8 cellular contexts compared by ENCODE assay signal in the genomic region with DNA sequence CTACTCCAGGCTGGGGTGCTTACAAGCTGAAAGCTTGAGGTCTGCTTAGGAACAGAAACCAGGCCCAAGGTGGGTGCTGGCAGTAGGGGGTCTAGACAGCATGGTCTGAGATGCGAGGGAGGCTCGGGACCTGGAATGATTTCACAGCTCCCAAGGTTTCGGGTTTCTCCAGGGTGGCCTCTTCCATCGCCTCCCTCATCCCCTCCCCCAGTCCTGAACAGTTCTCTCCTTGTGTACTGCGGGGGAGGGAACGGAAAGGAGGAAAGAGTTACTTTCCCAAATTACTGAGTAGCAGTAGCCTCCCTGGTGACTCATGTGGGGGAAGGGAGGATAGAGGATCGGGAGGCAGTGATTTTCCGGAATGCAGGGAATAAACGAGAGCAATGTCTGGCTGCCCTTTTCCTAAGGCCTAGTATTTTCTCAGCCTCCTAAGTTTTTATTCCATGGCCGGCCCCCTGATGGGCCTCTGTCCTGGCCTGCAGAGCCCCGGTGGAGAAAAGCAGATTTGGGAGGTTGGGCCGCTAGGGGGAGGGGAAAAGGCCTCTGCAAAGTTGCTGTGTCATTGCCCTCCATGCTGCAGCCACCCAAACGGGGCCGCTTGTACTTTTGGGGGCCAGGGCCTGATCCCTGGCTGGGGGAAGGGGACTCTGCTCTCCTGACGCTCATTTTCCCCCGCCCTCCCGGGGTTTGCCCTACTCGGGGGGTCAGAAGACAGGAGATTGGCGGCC. TPM values are rescaled to one million over a fixed set of nuclear protein-coding genes. Genes with fewer than 3 reads are reported as not detected.
DNase-seq lines count a peak whose midpoint lies in the region; ATAC-seq and TF ChIP-seq lines count a peak whose summit lies in the region.

No MANE protein-coding gene starts in this region.

- no peaks in the 10 kb centered on the region for H3K27me3 ChIP-seq in A673 (replicated peaks; ENCODE audit: insufficient read depth, low read depth, low read length, poor library complexity)
- no peaks in the 10 kb centered on the region for H3K27me3 ChIP-seq in duodenal mucosa (ENCODE audit: control insufficient read depth in 1 of 2, insufficient read depth in 2 of 2, low read length in 2 of 2)

- H3K27ac ChIP-seq in A673 (ENCODE audit: low read depth, low read length, poor library complexity, severe bottlenecking) (peak overlapping the region; percentile 100), duodenal mucosa (ENCODE audit: low read depth, low read length) (peak overlapping the region; percentile 100)

- peak; percentile 97 for DNase-seq in A673 (ENCODE audit: low spot score)
- peak; percentile 38 for DNase-seq in GM20000 (ENCODE audit: low spot score)
- DNase-seq in NCI-H524 treated with DMSO at 0.1 percent for 48 hours (lab: John Stamatoyannopoulos, UW): peak; percentile 40
- DNase-seq in activated CD4-positive, alpha-beta T cell treated with anti-CD3 and anti-CD28 coated beads, Interleukin-2, amount 50 U/mL, for 1 hour: peak; percentile 59
- DNase-seq in memory B cell (ENCODE audit: low spot score in 2 of 2): peak in 1 of 2 donors; percentile 63
- DNase-seq in stimulated activated CD8-positive, alpha-beta memory T cell treated with anti-CD3 and anti-CD28 coated beads, Interleukin-15, amount 100 ng/mL, for 1 hour (ENCODE audit: low read depth): peak; percentile 46

- POLR2A ChIA-PET in A673 (lab: Charles Lee; ENCODE audit: low non-redundant PET): interaction anchor here (0.5 to 2.4 kb wide), 3 partner anchors 11 to 131 kb away, joined by 3 to 20 read pairs (median 7); partner anchors contain the start of gene TAP2

- H3K27ac Mint-ChIP-seq in memory B cell: peak overlapping the region; percentile 99

- H3K9me3 Mint-ChIP-seq in memory B cell: no peaks in the 10 kb centered on the region

- intact Hi-C loops in A673 (cut with micrococcal nuclease; ENCODE audit: unreplicated experiment): loop anchor here (10.0 kb wide), 1 partner anchor 455 kb away; the partner anchor contains the start of gene SYNGAP1

- TF ChIP-seq CTCF in A673 (conservative IDR thresholded peaks at IDR 0.05; ENCODE audit: low read depth, low read length): peak; percentile 38
- no peak for TF ChIP-seq CTCF in GM20000 (IDR thresholded peaks at IDR 0.05; ENCODE audit: extremely low read depth, missing control alignments)

- BruUV-seq in A673 (replicated peaks; lab: Mats Ljungman, UMichigan): no TSS peak

- no peaks in the 10 kb centered on the region for H3K27me3 Mint-ChIP-seq in memory B cell

- peak overlapping the region; percentile 97 to 100 for H3K9ac ChIP-seq in duodenal mucosa (ENCODE audit: low read depth in 1 of 2, low read length in 2 of 2)

- H3K4me1 ChIP-seq in A673 (ENCODE audit: insufficient read depth, low read length, poor library complexity, severe bottlenecking): peaks cover 20% of the 10 kb centered on the region
- H3K4me1 ChIP-seq in duodenal mucosa (ENCODE audit: control insufficient read depth in 1 of 2, insufficient read depth in 2 of 2, low read length in 2 of 2): peaks cover 24 to 27% of the 10 kb centered on the region in 2 donors

- peaks cover 24% of the 10 kb centered on the region for H3K36me3 Mint-ChIP-seq in memory B cell

- H3K9me3 ChIP-seq in A673 (ENCODE audit: low read depth, low read length, poor library complexity, severe bottlenecking): no peaks in the 10 kb centered on the region
- H3K9me3 ChIP-seq in duodenal mucosa (ENCODE audit: control insufficient read depth in 1 of 2, low read length in 2 of 2): no peaks in the 10 kb centered on the region

- H3K4me3 ChIP-seq in A673 (ENCODE audit: low read depth, low read length, poor library complexity, severe bottlenecking) (peak overlapping the region; percentile 94), duodenal mucosa (ENCODE audit: low read depth in 1 of 2, low read length in 2 of 2) (peak overlapping the region; percentile 89 to 94)

- ATAC-seq in memory B cell (ENCODE audit: low read depth) (no peak), GM18498 (IDR thresholded peaks at IDR 0.05; ENCODE audit: unreplicated experiment) (no peak)

- H3K36me3 ChIP-seq in A673 (ENCODE audit: insufficient read depth, low read length, poor library complexity, severe bottlenecking) (peaks cover 28% of the 10 kb centered on the region), duodenal mucosa (ENCODE audit: control insufficient read depth in 1 of 2, insufficient read depth in 2 of 2, low read length in 2 of 2) (peaks cover 10 to 17% of the 10 kb centered on the region in 2 donors)

- peaks cover 35% of the 10 kb centered on the region for H3K4me1 Mint-ChIP-seq in memory B cell

- H3K4me3 Mint-ChIP-seq in memory B cell: peak overlapping the region; percentile 98

- CTCF ChIA-PET in A673 (lab: Charles Lee): interaction anchor here (0.6 to 2.4 kb wide), 2 partner anchors 37 to 132 kb away, joined by 4 to 11 read pairs; partner anchors contain the start of gene TAP2

RNA-seq across cellular contexts. Expression of gene BRD2, which starts 1.5 kb away (rescaled TPM):
- 276 and 335 TPM in 2 replicates for total RNA-seq in A673 (2021)

RNA-seq across cellular contexts. Expression of gene HLA-DMA, which starts 17.0 kb away (rescaled TPM):
- 1.4 and 1.9 TPM in 2 replicates for total RNA-seq in A673 (2021)

RNA-seq across cellular contexts. Expression of gene HLA-DMB, which starts 29.0 kb away (rescaled TPM):
- total RNA-seq in A673 (2021): 0.34 and 0.46 TPM in 2 replicates

RNA-seq across cellular contexts. Expression of gene HLA-DOA, which starts 39.5 kb away (rescaled TPM):
- 0.46 and 0.58 TPM in 2 replicates for total RNA-seq in A673 (2021)
